ENCODE assay signal across 9 cellular contexts in the genomic region with DNA sequence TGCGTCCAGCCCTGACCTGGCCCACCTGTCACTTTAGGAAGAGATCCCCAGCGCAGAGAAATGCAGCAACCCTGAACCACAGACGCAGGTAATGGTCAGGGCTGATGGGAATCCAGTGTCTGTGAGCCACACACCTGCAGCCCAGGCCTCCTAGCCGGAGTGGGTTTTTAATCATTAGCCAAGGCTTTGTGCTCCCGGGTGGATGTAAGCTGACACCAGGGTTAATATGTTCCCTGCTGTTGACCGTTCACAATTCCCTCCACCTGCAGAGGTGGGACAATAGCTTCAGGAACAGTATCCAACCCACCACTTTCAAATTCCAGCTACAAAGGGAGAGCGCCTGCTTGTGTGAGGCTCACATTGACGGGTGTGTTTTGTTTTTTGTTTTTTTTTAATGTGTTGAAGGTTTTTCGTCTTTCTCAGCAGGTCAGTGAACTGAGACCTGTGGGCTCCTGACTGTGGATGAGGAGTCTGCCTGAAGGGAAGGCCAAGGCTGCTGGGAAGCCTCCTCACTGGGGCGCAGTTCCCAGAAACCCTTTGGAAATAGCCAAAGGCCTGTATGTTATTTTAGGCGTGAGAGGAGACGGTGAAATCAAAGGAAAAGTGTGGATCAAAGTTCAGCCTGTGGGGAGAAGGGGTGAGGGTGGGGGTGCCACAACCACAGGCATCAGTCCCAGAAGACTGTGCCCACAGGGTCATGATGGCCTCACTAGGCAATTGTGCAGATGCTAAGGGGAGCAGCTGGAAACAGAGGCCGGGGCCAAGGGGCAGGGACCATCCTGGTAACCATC.
DNase-seq lines count a peak whose midpoint lies in the region; ATAC-seq, FAIRE-seq and TF ChIP-seq lines count a peak whose summit lies in the region.
"Had no signal": no experiment of that assay in that cellular context is flagged by ENCODE, and none has a peak within 500 bp of the region (broad histone marks: within the 10 kb centered on the region; RNA-seq: fewer than 3 reads in every experiment).

No MANE protein-coding gene starts in this region.

- no peaks in the 10 kb centered on the region for H3K9me2 ChIP-seq in PC-9 (ENCODE audit: insufficient read depth)

- peaks cover 92% of the 10 kb centered on the region for H3K79me2 ChIP-seq in PC-9 (ENCODE audit: low read depth)

- no peak overlapping the region for H3K4me3 ChIP-seq in lower lobe of right lung
- no peak overlapping the region for H3K4me3 ChIP-seq in PC-9
- H3K4me3 ChIP-seq: dorsolateral prefrontal cortex had no signal

- no peak for TF ChIP-seq CTCF in VCaP (conservative IDR thresholded peaks at IDR 0.05)
- TF ChIP-seq CTCF in lower lobe of right lung (IDR thresholded peaks at IDR 0.05), result no peak
- TF ChIP-seq CTCF in PC-9 (conservative IDR thresholded peaks at IDR 0.05), result no peak

- ATAC-seq in lower lobe of right lung (peak; percentile 4 to 11), GM21576 (IDR thresholded peaks at IDR 0.05; ENCODE audit: unreplicated experiment) (no peak)

- H3K9me3 ChIP-seq in lower lobe of right lung, result no peaks in the 10 kb centered on the region
- no peaks in the 10 kb centered on the region for H3K9me3 ChIP-seq in PC-9 (ENCODE audit: insufficient read depth, low read depth)

- H3K36me3 ChIP-seq in lower lobe of right lung, result peaks cover 5% of the 10 kb centered on the region
- peaks cover 69% of the 10 kb centered on the region for H3K36me3 ChIP-seq in PC-9 (ENCODE audit: low read depth)

- no peak overlapping the region for H3K4me2 ChIP-seq in PC-9

- intact Hi-C loops in lower lobe of right lung (cut with DNase I) (no loop called here), PC-9 (cut with micrococcal nuclease; ENCODE audit: unreplicated experiment) (loop anchor here (10.0 kb wide), 1 partner anchor 614 kb away; the partner anchor contains the start of gene UPP1)

- peaks cover 75% of the 10 kb centered on the region for H3F3A ChIP-seq in PC-9 (ENCODE audit: insufficient read depth, low read depth)

- DNase-seq in NCI-H128 (lab: John Stamatoyannopoulos, UW; ENCODE audit: unreplicated experiment), result peak; percentile 82
- no peak for DNase-seq in lower lobe of right lung
- no peak for DNase-seq in urothelium cell line (ENCODE audit: low spot score)
- DNase-seq in KG1 (lab: John Stamatoyannopoulos, UW), result no peak
- DNase-seq in PC-9, result no peak
- DNase-seq: dorsolateral prefrontal cortex, NCI-H1436 had no signal

- CTCF ChIA-PET in PC-9 (lab: Charles Lee), result no interaction called here

- H3K4me1 ChIP-seq in lower lobe of right lung (peaks cover 19% of the 10 kb centered on the region), PC-9 (replicated peaks; ENCODE audit: insufficient read depth) (peaks cover 18% of the 10 kb centered on the region)

- no peaks in the 10 kb centered on the region for H3K27me3 ChIP-seq in lower lobe of right lung (ENCODE audit: low read depth)
- H3K27me3 ChIP-seq in PC-9 (ENCODE audit: insufficient read depth, low read depth), result no peaks in the 10 kb centered on the region

- no TSS peak for BruUV-seq in PC-9 (replicated peaks; lab: Mats Ljungman, UMichigan)

- H4K20me1 ChIP-seq in PC-9 (ENCODE audit: insufficient read depth), result peaks cover 51% of the 10 kb centered on the region

- FAIRE-seq in urothelium cell line (lab: Jason Lieb, UNC), result peak; percentile 59

- no peak overlapping the region for H2AFZ ChIP-seq in PC-9

- H3K27ac ChIP-seq in VCaP, result peak overlapping the region; percentile 96
- no peak overlapping the region for H3K27ac ChIP-seq in lower lobe of right lung
- no peak overlapping the region for H3K27ac ChIP-seq in PC-9
- H3K27ac ChIP-seq: dorsolateral prefrontal cortex had no signal

- POLR2A ChIA-PET in PC-9 (lab: Charles Lee; ENCODE audit: unreplicated experiment), result no interaction called here
